39 cellular contexts compared by ENCODE assay signal in the genomic region with DNA sequence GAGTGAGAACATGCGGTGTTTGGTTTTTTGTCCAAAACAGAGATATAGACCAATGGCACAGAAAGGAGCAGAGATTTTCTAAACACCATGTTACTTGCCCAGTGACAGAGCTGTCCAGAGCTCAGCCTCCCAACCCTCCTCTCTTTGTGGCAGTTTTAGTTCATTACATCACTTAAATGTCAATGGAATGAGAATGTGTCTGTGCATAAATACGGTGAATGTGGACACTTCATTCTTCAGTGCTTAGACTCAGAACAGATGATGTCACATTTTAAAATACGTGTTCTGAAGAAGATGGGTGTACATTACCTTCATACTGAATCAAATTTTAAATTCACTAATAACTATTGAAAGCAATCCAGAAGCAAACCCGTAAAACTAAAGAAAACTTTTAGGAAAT.
"Had no signal": no experiment of that assay in that cellular context is flagged by ENCODE, and none has a peak within 500 bp of the region (broad histone marks: within the 10 kb centered on the region; RNA-seq: fewer than 3 reads in every experiment).

No MANE protein-coding gene starts in this region.

- H3K4me1 ChIP-seq: ascending aorta, breast epithelium, colonic mucosa, foreskin keratinocyte, gastrocnemius medialis, heart right ventricle had no signal

- H3K36me3 Mint-ChIP-seq: activated naive CD4-positive, alpha-beta T cell treated with anti-CD3 and anti-CD28 coated beads, Interleukin-2, amount 50 U/mL, for 24 hours; activated naive CD8-positive, alpha-beta T cell treated with anti-CD3 and anti-CD28 coated beads for 36 hours; brain; T-cell had no signal

- H3K4me1 Mint-ChIP-seq: activated B cell treated with CpG ODN at 0.5 μM for 24 hours; activated naive CD4-positive, alpha-beta T cell treated with anti-CD3 and anti-CD28 coated beads, Interleukin-2, amount 50 U/mL, for 24 hours; activated naive CD8-positive, alpha-beta T cell treated with anti-CD3 and anti-CD28 coated beads, Interleukin-2, amount 50 U/mL, for 24 hours; brain; T-cell; T-helper 17 cell had no signal

- H3K9me3 Mint-ChIP-seq: activated naive CD4-positive, alpha-beta T cell treated with anti-CD3 and anti-CD28 coated beads, Interleukin-2, amount 50 U/mL, for 24 hours; activated naive CD8-positive, alpha-beta T cell treated with anti-CD3 and anti-CD28 coated beads for 36 hours; activated naive CD8-positive, alpha-beta T cell treated with anti-CD3 and anti-CD28 coated beads, Interleukin-2, amount 50 U/mL, for 24 hours; activated T-helper 1 cell treated with anti-CD3 and anti-CD28 coated beads, Interleukin-12 subunit alpha, Interleukin-12 subunit beta, Interleukin-2, Interleukin-4 antibody, amounts not matched to agents 30 ng/mL and 10 ng/mL and 1 ng/mL, durations not matched to agents 14 hours and 24 hours and 36 hours; dendritic cell treated with granulocyte-macrophage colony-stimulating factor and Interleukin-4, amounts not matched to agents 40 ng/mL and 50 ng/mL, for 4 days; endodermal cell had no signal

- DNase-seq: activated B cell treated with CpG ODN at 0.5 μM for 24 hours; activated CD4-positive, alpha-beta T cell treated with anti-CD3 and anti-CD28 coated beads for 48 hours; activated CD4-positive, alpha-beta T cell treated with anti-CD3 and anti-CD28 coated beads, Interleukin-2, amount 50 U/mL, for 1 hour; activated CD4-positive, alpha-beta T cell treated with anti-CD3 and anti-CD28 coated beads, Interleukin-2, amount 50 U/mL, for 48 hours; activated CD8-positive, alpha-beta memory T cell treated with anti-CD3 and anti-CD28 coated beads for 24 hours; activated CD8-positive, alpha-beta memory T cell treated with anti-CD3 and anti-CD28 coated beads, Interleukin-2, amount 50 U/mL, for 4 hours; activated CD8-positive, alpha-beta T cell treated with anti-CD3 and anti-CD28 coated beads for 36 hours; activated effector memory CD4-positive, alpha-beta T cell treated with anti-CD3 and anti-CD28 coated beads, Interleukin-2, amount 50 U/mL, for 16 hours; activated naive CD4-positive, alpha-beta T cell treated with anti-CD3 and anti-CD28 coated beads for 36 hours; activated naive CD8-positive, alpha-beta T cell treated with anti-CD3 and anti-CD28 coated beads for 36 hours; activated naive CD8-positive, alpha-beta T cell treated with anti-CD3 and anti-CD28 coated beads, Interleukin-2, amount 50 U/mL, for 24 hours; activated T-cell treated with anti-CD3 and anti-CD28 coated beads, Interleukin-2, amount 50 U/mL, for 1 hour; activated T-cell treated with anti-CD3 and anti-CD28 coated beads, Interleukin-2, amount 50 U/mL, for 48 hours; central memory CD4-positive, alpha-beta T cell; cerebellar nuclear complex; colonic mucosa; dorsolateral prefrontal cortex; effector memory CD4-positive, alpha-beta T cell; endodermal cell; gastrocnemius medialis; glutamatergic neuron; heart right ventricle; T-cell; T-helper 17 cell; T1000; WERI-Rb-1 had no signal

- H3K27ac Mint-ChIP-seq: activated B cell treated with CpG ODN at 0.5 μM for 24 hours; activated CD8-positive, alpha-beta T cell treated with anti-CD3 and anti-CD28 coated beads for 36 hours; activated naive CD4-positive, alpha-beta T cell treated with anti-CD3 and anti-CD28 coated beads for 36 hours; activated naive CD4-positive, alpha-beta T cell treated with anti-CD3 and anti-CD28 coated beads, Interleukin-2, amount 50 U/mL, for 24 hours; activated naive CD8-positive, alpha-beta T cell treated with anti-CD3 and anti-CD28 coated beads for 36 hours; activated naive CD8-positive, alpha-beta T cell treated with anti-CD3 and anti-CD28 coated beads, Interleukin-2, amount 50 U/mL, for 24 hours; activated T-helper 1 cell treated with anti-CD3 and anti-CD28 coated beads, Interleukin-12 subunit alpha, Interleukin-12 subunit beta, Interleukin-2, Interleukin-4 antibody, amounts not matched to agents 30 ng/mL and 10 ng/mL and 1 ng/mL, durations not matched to agents 14 hours and 24 hours and 36 hours; activated T-helper 2 cell treated with anti-CD3 and anti-CD28 coated beads, Interferon-gamma antibody, Interleukin-2, Interleukin-4, amounts not matched to agents 10 μg/mL and 5 μg/mL and 100 μg/mL, durations not matched to agents 14 hours and 24 hours and 36 hours; brain; dendritic cell treated with granulocyte-macrophage colony-stimulating factor and Interleukin-4, amounts not matched to agents 40 ng/mL and 50 ng/mL, for 4 days; endodermal cell; T-cell; T-helper 17 cell; T-helper 2 cell treated with Interferon-gamma antibody and Interleukin-4, amounts not matched to agents 5 μg/mL and 100 μg/mL, for 36 hours had no signal

- H3K4me3 ChIP-seq: ascending aorta, breast epithelium, cardiac muscle cell, colonic mucosa, dorsolateral prefrontal cortex, gastrocnemius medialis, heart right ventricle, hepatocyte had no signal

- H3K9me3 ChIP-seq: ascending aorta, breast epithelium, colonic mucosa, gastrocnemius medialis had no signal

- H3K4me3 Mint-ChIP-seq: activated B cell treated with CpG ODN at 0.5 μM for 24 hours; activated CD8-positive, alpha-beta T cell treated with anti-CD3 and anti-CD28 coated beads for 36 hours; activated naive CD4-positive, alpha-beta T cell treated with anti-CD3 and anti-CD28 coated beads for 36 hours; activated naive CD4-positive, alpha-beta T cell treated with anti-CD3 and anti-CD28 coated beads, Interleukin-2, amount 50 U/mL, for 24 hours; activated naive CD8-positive, alpha-beta T cell treated with anti-CD3 and anti-CD28 coated beads for 36 hours; activated naive CD8-positive, alpha-beta T cell treated with anti-CD3 and anti-CD28 coated beads, Interleukin-2, amount 50 U/mL, for 24 hours; activated T-helper 1 cell treated with anti-CD3 and anti-CD28 coated beads, Interleukin-12 subunit alpha, Interleukin-12 subunit beta, Interleukin-2, Interleukin-4 antibody, amounts not matched to agents 30 ng/mL and 10 ng/mL and 1 ng/mL, durations not matched to agents 14 hours and 24 hours and 36 hours; brain; dendritic cell treated with granulocyte-macrophage colony-stimulating factor and Interleukin-4, amounts not matched to agents 40 ng/mL and 50 ng/mL, for 4 days; endodermal cell; T-cell; T-helper 17 cell; T-helper 2 cell treated with Interferon-gamma antibody and Interleukin-4, amounts not matched to agents 5 μg/mL and 100 μg/mL, for 36 hours had no signal

- H3K27ac ChIP-seq: ascending aorta, breast epithelium, cardiac muscle cell, colonic mucosa, dorsolateral prefrontal cortex, foreskin keratinocyte, gastrocnemius medialis, heart right ventricle, hepatocyte, WERI-Rb-1 had no signal

- ATAC-seq: activated CD4-positive, CD25-positive, alpha-beta regulatory T cell treated with anti-CD3 and anti-CD28 coated beads, Interleukin-2, amount 50 U/mL, for 24 hours; activated CD8-positive, alpha-beta T cell treated with anti-CD3 and anti-CD28 coated beads for 36 hours; activated naive CD8-positive, alpha-beta T cell treated with anti-CD3 and anti-CD28 coated beads, Interleukin-2, amount 50 U/mL, for 24 hours; esophagus mucosa; foreskin keratinocyte; gastrocnemius medialis; heart right ventricle; T-cell; T-helper 17 cell had no signal

- H3K27me3 ChIP-seq: ascending aorta, breast epithelium, cardiac muscle cell, colonic mucosa, foreskin keratinocyte, gastrocnemius medialis had no signal

- H3K27me3 Mint-ChIP-seq: activated B cell treated with CpG ODN at 0.5 μM for 24 hours; activated CD8-positive, alpha-beta T cell treated with anti-CD3 and anti-CD28 coated beads for 36 hours; activated naive CD4-positive, alpha-beta T cell treated with anti-CD3 and anti-CD28 coated beads, Interleukin-2, amount 50 U/mL, for 24 hours; activated naive CD8-positive, alpha-beta T cell treated with anti-CD3 and anti-CD28 coated beads, Interleukin-2, amount 50 U/mL, for 24 hours; T-helper 17 cell had no signal

- H3K36me3 ChIP-seq: ascending aorta, breast epithelium, cardiac muscle cell, colonic mucosa, gastrocnemius medialis, heart right ventricle, WERI-Rb-1 had no signal
